ENCODE assay signal across 10 cellular contexts in genomic region chr12:124520258-124520657, GRCh38. TPM values are rescaled to one million over a fixed set of nuclear protein-coding genes. Genes with fewer than 3 reads are reported as not detected.
DNase-seq lines count a peak whose midpoint lies in the region; ATAC-seq and TF ChIP-seq lines count a peak whose summit lies in the region.
"Had no signal": no experiment of that assay in that cellular context is flagged by ENCODE, and none has a peak within 500 bp of the region (broad histone marks: within the 10 kb centered on the region; RNA-seq: fewer than 3 reads in every experiment).

No MANE protein-coding gene starts in this region.

- no peaks in the 10 kb centered on the region for H3K27me3 Mint-ChIP-seq in activated T-helper 1 cell treated with anti-CD3 and anti-CD28 coated beads, Interleukin-12 subunit alpha, Interleukin-12 subunit beta, Interleukin-2, Interleukin-4 antibody, amounts not matched to agents 30 ng/mL and 10 ng/mL and 1 ng/mL, durations not matched to agents 14 hours and 24 hours and 36 hours (ENCODE audit: insufficient read depth)
- no peaks in the 10 kb centered on the region for H3K27me3 Mint-ChIP-seq in activated T-helper 17 cell treated with anti-CD3 and anti-CD28 coated beads, Interleukin-2, amount 50 U/mL, for 72 hours

- peaks cover 18% of the 10 kb centered on the region for H3K4me1 Mint-ChIP-seq in activated T-helper 1 cell treated with anti-CD3 and anti-CD28 coated beads, Interleukin-12 subunit alpha, Interleukin-12 subunit beta, Interleukin-2, Interleukin-4 antibody, amounts not matched to agents 30 ng/mL and 10 ng/mL and 1 ng/mL, durations not matched to agents 14 hours and 24 hours and 36 hours (ENCODE audit: low read depth)
- peaks cover 14% of the 10 kb centered on the region for H3K4me1 Mint-ChIP-seq in activated T-helper 17 cell treated with anti-CD3 and anti-CD28 coated beads, Interleukin-2, amount 50 U/mL, for 72 hours

- intact Hi-C loops in breast epithelium (cut with DNase I; ENCODE audit: low total_unique reads), result no loop called here
- intact Hi-C loops in left colon (cut with DNase I, micrococcal nuclease), result no loop called here
- intact Hi-C loops in activated T-helper 1 cell treated with anti-CD3 and anti-CD28 coated beads, Interleukin-12 subunit alpha, Interleukin-12 subunit beta, Interleukin-2, Interleukin-4 antibody, amounts not matched to agents 30 ng/mL and 10 ng/mL and 1 ng/mL, durations not matched to agents 14 hours and 24 hours and 36 hours (cut with micrococcal nuclease), result no loop called here

- no peak overlapping the region for H3K4me3 Mint-ChIP-seq in activated T-helper 1 cell treated with anti-CD3 and anti-CD28 coated beads, Interleukin-12 subunit alpha, Interleukin-12 subunit beta, Interleukin-2, Interleukin-4 antibody, amounts not matched to agents 30 ng/mL and 10 ng/mL and 1 ng/mL, durations not matched to agents 14 hours and 24 hours and 36 hours
- no peak overlapping the region for H3K4me3 Mint-ChIP-seq in activated T-helper 17 cell treated with anti-CD3 and anti-CD28 coated beads, Interleukin-2, amount 50 U/mL, for 72 hours

- 40% methylated on average over 15 of the region's 15 CpGs for WGBS in suprapubic skin

- H3K27ac Mint-ChIP-seq in activated T-helper 1 cell treated with anti-CD3 and anti-CD28 coated beads, Interleukin-12 subunit alpha, Interleukin-12 subunit beta, Interleukin-2, Interleukin-4 antibody, amounts not matched to agents 30 ng/mL and 10 ng/mL and 1 ng/mL, durations not matched to agents 14 hours and 24 hours and 36 hours, result no peak overlapping the region
- H3K27ac Mint-ChIP-seq in activated T-helper 17 cell treated with anti-CD3 and anti-CD28 coated beads, Interleukin-2, amount 50 U/mL, for 72 hours, result no peak overlapping the region

- no peak for TF ChIP-seq EP300 in suprapubic skin (IDR thresholded peaks at IDR 0.05)

- H3K27ac ChIP-seq in breast epithelium, result peak overlapping the region; percentile 97
- peak overlapping the region; percentile 95 for H3K27ac ChIP-seq in suprapubic skin

- H3K36me3 Mint-ChIP-seq in activated T-helper 1 cell treated with anti-CD3 and anti-CD28 coated beads, Interleukin-12 subunit alpha, Interleukin-12 subunit beta, Interleukin-2, Interleukin-4 antibody, amounts not matched to agents 30 ng/mL and 10 ng/mL and 1 ng/mL, durations not matched to agents 14 hours and 24 hours and 36 hours (ENCODE audit: low read depth), result peaks cover 2% of the 10 kb centered on the region
- peaks cover 5% of the 10 kb centered on the region for H3K36me3 Mint-ChIP-seq in activated T-helper 17 cell treated with anti-CD3 and anti-CD28 coated beads, Interleukin-2, amount 50 U/mL, for 72 hours (ENCODE audit: low read depth)

- H3K4me1 ChIP-seq in breast epithelium, result peaks cover 31 to 39% of the 10 kb centered on the region in 2 donors
- peaks cover 95% of the 10 kb centered on the region for H3K4me1 ChIP-seq in suprapubic skin

- TF ChIP-seq POLR2A in breast epithelium (IDR thresholded peaks at IDR 0.05) (no peak), suprapubic skin (IDR thresholded peaks at IDR 0.05) (no peak)

- H3K4me3 ChIP-seq in breast epithelium, result no peak overlapping the region
- no peak overlapping the region for H3K4me3 ChIP-seq in suprapubic skin

- H3K27me3 ChIP-seq in breast epithelium, result no peaks in the 10 kb centered on the region
- H3K27me3 ChIP-seq in suprapubic skin, result no peaks in the 10 kb centered on the region

- ATAC-seq in left colon, result peak; percentile 9
- no peak for ATAC-seq in HG03159 (IDR thresholded peaks at IDR 0.05; ENCODE audit: unreplicated experiment)
- ATAC-seq in activated T-helper 17 cell treated with anti-CD3 and anti-CD28 coated beads, Interleukin-2, amount 50 U/mL, for 72 hours (replicated peaks), result no peak

- peak; percentile 87 for DNase-seq in M059J (ENCODE audit: low read depth)
- DNase-seq in breast epithelium (ENCODE audit: low spot score in 2 of 2), result peak; percentile 86 to 94
- peak in 1 of 2 donors; percentile 45 for DNase-seq in left colon
- no peak for DNase-seq in suprapubic skin (ENCODE audit: low spot score in 2 of 2)
- DNase-seq in activated T-helper 1 cell treated with anti-CD3 and anti-CD28 coated beads, Interleukin-12 subunit alpha, Interleukin-12 subunit beta, Interleukin-2, Interleukin-4 antibody, amounts not matched to agents 30 ng/mL and 10 ng/mL and 1 ng/mL, durations not matched to agents 14 hours and 24 hours and 36 hours (ENCODE audit: low spot score), result no peak
- no peak for DNase-seq in HUDEP-2 (lab: John Stamatoyannopoulos, UW; ENCODE audit: unreplicated experiment in 76 of 76)
- DNase-seq: activated naive CD4-positive, alpha-beta T cell treated with Interleukin-2 at 50 U/mL for 16 hours; mesendoderm had no signal

- H3K36me3 ChIP-seq in breast epithelium (no peaks in the 10 kb centered on the region), suprapubic skin (no peaks in the 10 kb centered on the region)

- TF ChIP-seq CTCF in breast epithelium (IDR thresholded peaks at IDR 0.05) (no peak), suprapubic skin (IDR thresholded peaks at IDR 0.05) (no peak)

- no peaks in the 10 kb centered on the region for H3K9me3 ChIP-seq in breast epithelium
- no peaks in the 10 kb centered on the region for H3K9me3 ChIP-seq in suprapubic skin

- H3K9me3 Mint-ChIP-seq in activated T-helper 1 cell treated with anti-CD3 and anti-CD28 coated beads, Interleukin-12 subunit alpha, Interleukin-12 subunit beta, Interleukin-2, Interleukin-4 antibody, amounts not matched to agents 30 ng/mL and 10 ng/mL and 1 ng/mL, durations not matched to agents 14 hours and 24 hours and 36 hours, result no peaks in the 10 kb centered on the region
- no peaks in the 10 kb centered on the region for H3K9me3 Mint-ChIP-seq in activated T-helper 17 cell treated with anti-CD3 and anti-CD28 coated beads, Interleukin-2, amount 50 U/mL, for 72 hours

RNA-seq across cellular contexts. Expression of gene NCOR2, which starts 47.2 kb away (rescaled TPM):
- total RNA-seq in M059J (2014; rRNA removed; shearing (Covaris generic)), result 16.5 and 54.8 TPM in 2 replicates
- total RNA-seq in breast epithelium (10 to 100 TPM; 58.4 to 83.9 (median 71.7) TPM), left colon (100 to 1,000 TPM; 134 to 153 TPM), suprapubic skin (100 to 1,000 TPM; 111 to 264 (median 187) TPM)
- 113 and 118 TPM in 2 replicates for total RNA-seq in activated T-helper 1 cell treated with anti-CD3 and anti-CD28 coated beads, Interleukin-12 subunit alpha, Interleukin-12 subunit beta, Interleukin-2, Interleukin-4 antibody, amounts not matched to agents 30 ng/mL and 10 ng/mL and 1 ng/mL, durations not matched to agents 14 hours and 24 hours and 36 hours
- total RNA-seq in activated T-helper 17 cell treated with anti-CD3 and anti-CD28 coated beads, Interleukin-2, amount 50 U/mL, for 72 hours, result 10 to 100 TPM; 72.8 to 87.8 TPM

Comparison
In these comparisons a context has a peak if more than half of its experiments do, and no peak if none do; other contexts are left out.
1. DNase-seq: peak in M059J (single experiment) and breast epithelium (2 of 2); none in suprapubic skin (0 of 2), activated T-helper 1 cell treated with anti-CD3 and anti-CD28 coated beads, Interleukin-12 subunit alpha, Interleukin-12 subunit beta, Interleukin-2, Interleukin-4 antibody, amounts not matched to agents 30 ng/mL and 10 ng/mL and 1 ng/mL, durations not matched to agents 14 hours and 24 hours and 36 hours (single experiment) and HUDEP-2 (0 of 76).